7 cellular contexts compared by ENCODE assay signal in the genomic region with DNA sequence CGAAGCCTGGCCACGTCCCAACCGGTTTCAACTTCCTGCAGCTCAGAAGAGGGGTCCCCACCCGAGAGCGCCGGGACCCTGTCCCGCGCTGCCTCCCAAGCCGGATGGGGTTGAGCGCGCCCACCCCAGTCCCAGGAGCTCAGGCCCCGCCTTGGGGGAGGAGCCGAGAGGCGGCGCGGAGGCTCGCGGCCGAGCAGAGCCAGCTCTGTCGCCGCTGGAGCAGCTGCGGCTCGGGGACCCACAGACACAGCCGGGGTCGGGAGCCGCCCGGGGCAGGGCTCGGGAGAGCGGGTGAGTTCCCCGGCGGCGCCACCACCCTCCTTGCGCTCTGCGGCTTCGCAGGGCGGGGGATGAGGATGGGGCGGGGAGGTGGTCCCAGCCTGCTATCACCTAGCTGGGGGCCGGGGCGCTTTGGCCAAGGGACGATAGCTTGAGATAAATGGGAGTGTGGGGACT. TPM values are rescaled to one million over a fixed set of nuclear protein-coding genes. Genes with fewer than 3 reads are reported as not detected.
A peak's percentile ranks its signal among the peaks of the same experiment; 100 is the strongest.
DNase-seq lines count a peak whose midpoint lies in the region; ATAC-seq and TF ChIP-seq lines count a peak whose summit lies in the region.

PPP1R16B (plus strand) TSS at position 196 of the 456 bp plus-strand sequence. CDS start 30,229 bp downstream, outside the sequence.

- DNase-seq in RWPE2 (ENCODE audit: low spot score) (peak; percentile 80), heart left ventricle (peak; percentile 62 to 85 (median 70)), progenitor cell of endocrine pancreas (ENCODE audit: low spot score, unreplicated experiment) (peak; percentile 41), type B pancreatic cell (ENCODE audit: extremely low spot score, unreplicated experiment) (peak; percentile 74)
- peak; percentile 19 to 67 (median 30) for DNase-seq in activated naive CD4-positive, alpha-beta T cell (lab: John Stamatoyannopoulos, UW)

- ATAC-seq in HG03045 (IDR thresholded peaks at IDR 0.05; ENCODE audit: unreplicated experiment) (peak; percentile 62), RWPE2 (ENCODE audit: low read depth) (peak; percentile 62), heart left ventricle (peak; percentile 78 to 91 (median 86))

- 0 to 2% (median 1%) methylated on average over 32 to 40 of the region's 40 CpGs for WGBS in heart left ventricle, 4 donors

- H3K27me3 ChIP-seq in RWPE2 (ENCODE audit: insufficient read depth, poor library complexity, severe bottlenecking) (peaks cover 48% of the 10 kb centered on the region), heart left ventricle (peaks cover 3 to 33% (median 17%) of the 10 kb centered on the region in 9 donors)

- peak within 1 kb of the TSS; percentile 34 for H3K4me3 ChIP-seq in RWPE2 (ENCODE audit: severe bottlenecking)
- H3K4me3 ChIP-seq in heart left ventricle: peak within 1 kb of the TSS; percentile 68 to 98 (median 76)

- H3K4me3 Mint-ChIP-seq in progenitor cell of endocrine pancreas (ENCODE audit: low read depth) (peak within 1 kb of the TSS; percentile 66), type B pancreatic cell (peak within 1 kb of the TSS; percentile 84)

- no peaks in the 10 kb centered on the region for H3K4me1 Mint-ChIP-seq in progenitor cell of endocrine pancreas (ENCODE audit: low read depth)
- H3K4me1 Mint-ChIP-seq in type B pancreatic cell (ENCODE audit: unreplicated experiment): no peaks in the 10 kb centered on the region

- intact Hi-C loops in heart left ventricle (cut with DNase I): loop anchor here in 7 of 10 donors (5.0 to 10.0 kb wide), 5 partner anchors 69 to 89 kb away; no protein-coding TSS in a partner anchor

- H3K27ac Mint-ChIP-seq in progenitor cell of endocrine pancreas (no peak within 1 kb of the TSS), type B pancreatic cell (no peak within 1 kb of the TSS)

- H3K27ac ChIP-seq in RWPE2 (ENCODE audit: poor library complexity, severe bottlenecking) (no peak within 1 kb of the TSS), heart left ventricle (peak within 1 kb of the TSS; percentile 69 to 90 (median 86))

- H3K9me3 ChIP-seq in RWPE2 (ENCODE audit: severe bottlenecking) (no peaks in the 10 kb centered on the region), heart left ventricle (no peaks in the 10 kb centered on the region)

- peak; percentile 97 for TF ChIP-seq POLR2A in GM18951 (IDR thresholded peaks at IDR 0.05; ENCODE audit: extremely low read depth, insufficient read depth, insufficient read length)
- peak in 1 of 2 donors; percentile 59 for TF ChIP-seq POLR2A in heart left ventricle (IDR thresholded peaks at IDR 0.05)

- H3K27me3 Mint-ChIP-seq in progenitor cell of endocrine pancreas: peaks cover 58% of the 10 kb centered on the region
- H3K27me3 Mint-ChIP-seq in type B pancreatic cell: peaks cover 61% of the 10 kb centered on the region

- H3K36me3 ChIP-seq in RWPE2 (ENCODE audit: low read depth) (no peaks in the 10 kb centered on the region), heart left ventricle (peaks cover 0 to under 1% (median 0%) of the 10 kb centered on the region in 9 donors)

- in situ Hi-C loops in GM18951 (cut with MboI; ENCODE audit: low sequenced_read_pairs, unreplicated experiment): loop anchor here (10.0 kb wide), 1 partner anchor 69 kb away; no protein-coding TSS in a partner anchor

- no peaks in the 10 kb centered on the region for H3K9me3 Mint-ChIP-seq in progenitor cell of endocrine pancreas (ENCODE audit: low read depth)
- H3K9me3 Mint-ChIP-seq in type B pancreatic cell: no peaks in the 10 kb centered on the region

- TF ChIP-seq CTCF in RWPE2 (IDR thresholded peaks at IDR 0.05; ENCODE audit: poor library complexity, severe bottlenecking) (no peak), heart left ventricle (IDR thresholded peaks at IDR 0.05) (no peak), progenitor cell of endocrine pancreas (IDR thresholded peaks at IDR 0.05; ENCODE audit: unreplicated experiment) (no peak), type B pancreatic cell (conservative IDR thresholded peaks at IDR 0.05) (no peak)

- H3K4me1 ChIP-seq in RWPE2 (ENCODE audit: insufficient read depth, poor library complexity, severe bottlenecking) (no peaks in the 10 kb centered on the region), heart left ventricle (peaks cover 0 to 55% (median 31%) of the 10 kb centered on the region in 12 donors)

- no peaks in the 10 kb centered on the region for H3K36me3 Mint-ChIP-seq in progenitor cell of endocrine pancreas (ENCODE audit: insufficient read depth)
- no peaks in the 10 kb centered on the region for H3K36me3 Mint-ChIP-seq in type B pancreatic cell

RNA-seq across cellular contexts. Expression of gene PPP1R16B, which starts in this region (rescaled TPM):
- total RNA-seq in heart left ventricle (10 to 100 TPM in 1 of 9 donors, 1 to 10 TPM in 8; 3.4 to 11.8 (median 6.9) TPM), progenitor cell of endocrine pancreas (not detected in 2 replicates), type B pancreatic cell (ENCODE audit: low replicate concordance) (0.31 TPM in 1 of 2 replicates, not detected in the other)
- polyA plus RNA-seq in heart left ventricle: 10 to 100 TPM in 1 of 2 donors, 1 to 10 TPM in 1; 1.9 to 12.2 TPM

Comparison
In these comparisons a context has a peak if more than half of its experiments do, and no peak if none do; other contexts are left out.
1. Peak in DNase-seq in progenitor cell of endocrine pancreas; RNA of the gene not detected or under 1 TPM.
2. Peak in DNase-seq in type B pancreatic cell; RNA of the gene not detected or under 1 TPM.